In the genomic region with DNA sequence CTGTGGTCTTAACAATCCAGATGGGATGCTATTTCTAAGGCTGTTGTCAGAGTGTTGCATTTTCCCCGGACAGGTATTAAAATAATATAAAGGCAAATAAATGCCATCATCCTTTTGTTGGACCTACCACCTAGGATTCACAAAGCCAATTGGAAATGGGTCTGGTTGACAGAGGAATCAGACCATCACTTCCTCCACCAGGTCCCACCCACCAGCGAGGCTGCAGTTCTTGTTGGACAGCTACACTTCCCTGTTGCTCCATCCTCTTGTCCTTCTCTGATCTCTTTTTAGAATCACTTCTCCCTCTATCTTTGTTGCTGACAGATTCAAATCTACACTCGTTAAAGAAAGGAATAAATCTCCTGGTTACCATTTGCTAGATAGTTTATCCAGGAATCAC, we compare ENCODE assay signal across 9 cellular contexts. TPM values are rescaled to one million over a fixed set of nuclear protein-coding genes. Genes with fewer than 3 reads are reported as not detected.
A peak's percentile ranks its signal among the peaks of the same experiment; 100 is the strongest.
DNase-seq lines count a peak whose midpoint lies in the region; ATAC-seq and TF ChIP-seq lines count a peak whose summit lies in the region.
"Had no signal": no experiment of that assay in that cellular context is flagged by ENCODE, and none has a peak within 500 bp of the region (broad histone marks: within the 10 kb centered on the region; RNA-seq: fewer than 3 reads in every experiment).

No MANE protein-coding gene starts in this region.

- peak; percentile 16 for DNase-seq in DMS79 (lab: John Stamatoyannopoulos, UW)
- DNase-seq in LHCN-M2 (ENCODE audit: low read depth) = peak; percentile 71
- DNase-seq in activated T-helper 2 cell treated with anti-CD3 and anti-CD28 coated beads, Interferon-gamma antibody, Interleukin-2, Interleukin-4, amounts not matched to agents 10 μg/mL and 5 μg/mL and 100 μg/mL, durations not matched to agents 14 hours and 24 hours and 36 hours (ENCODE audit: low spot score) = no peak
- DNase-seq in myocyte (ENCODE audit: low read depth) = peak; percentile 74
- no peak for DNase-seq in omental fat pad (ENCODE audit: low spot score)
- DNase-seq in stimulated activated CD4-positive, alpha-beta T cell treated with anti-CD3 and anti-CD28 coated beads, Interleukin-4, amount 100 ng/mL, for 4 hours = no peak
- no peak for DNase-seq in NCI-H1105 treated with DMSO at 0.1 percent for 48 hours (lab: John Stamatoyannopoulos, UW)

- H3K9me3 Mint-ChIP-seq in activated T-helper 2 cell treated with anti-CD3 and anti-CD28 coated beads, Interferon-gamma antibody, Interleukin-2, Interleukin-4, amounts not matched to agents 10 μg/mL and 5 μg/mL and 100 μg/mL, durations not matched to agents 14 hours and 24 hours and 36 hours = no peaks in the 10 kb centered on the region

- peaks cover 12% of the 10 kb centered on the region for H3K36me3 Mint-ChIP-seq in activated T-helper 2 cell treated with anti-CD3 and anti-CD28 coated beads, Interferon-gamma antibody, Interleukin-2, Interleukin-4, amounts not matched to agents 10 μg/mL and 5 μg/mL and 100 μg/mL, durations not matched to agents 14 hours and 24 hours and 36 hours (ENCODE audit: low read depth)

- peaks cover 50% of the 10 kb centered on the region for H3K4me1 Mint-ChIP-seq in activated T-helper 2 cell treated with anti-CD3 and anti-CD28 coated beads, Interferon-gamma antibody, Interleukin-2, Interleukin-4, amounts not matched to agents 10 μg/mL and 5 μg/mL and 100 μg/mL, durations not matched to agents 14 hours and 24 hours and 36 hours (ENCODE audit: low read depth)

- no peak for ATAC-seq in omental fat pad (ENCODE audit: low FRiP score)
- no peak for ATAC-seq in HG03439 (IDR thresholded peaks at IDR 0.05; ENCODE audit: unreplicated experiment)
- ATAC-seq: left colon had no signal

- intact Hi-C loops in activated T-helper 2 cell treated with anti-CD3 and anti-CD28 coated beads, Interferon-gamma antibody, Interleukin-2, Interleukin-4, amounts not matched to agents 10 μg/mL and 5 μg/mL and 100 μg/mL, durations not matched to agents 14 hours and 24 hours and 36 hours (cut with micrococcal nuclease) = loop anchor here (5.0 to 10.0 kb wide), 2 partner anchors 39 to 48 kb away; no protein-coding TSS in a partner anchor

- TF ChIP-seq CTCF in omental fat pad (IDR thresholded peaks at IDR 0.05) = no peak

- H3K27ac Mint-ChIP-seq in activated T-helper 2 cell treated with anti-CD3 and anti-CD28 coated beads, Interferon-gamma antibody, Interleukin-2, Interleukin-4, amounts not matched to agents 10 μg/mL and 5 μg/mL and 100 μg/mL, durations not matched to agents 14 hours and 24 hours and 36 hours = peak overlapping the region; percentile 64

- H3K27me3 Mint-ChIP-seq in activated T-helper 2 cell treated with anti-CD3 and anti-CD28 coated beads, Interferon-gamma antibody, Interleukin-2, Interleukin-4, amounts not matched to agents 10 μg/mL and 5 μg/mL and 100 μg/mL, durations not matched to agents 14 hours and 24 hours and 36 hours (ENCODE audit: low read depth) = no peaks in the 10 kb centered on the region

- peak overlapping the region; percentile 92 for H3K4me3 Mint-ChIP-seq in activated T-helper 2 cell treated with anti-CD3 and anti-CD28 coated beads, Interferon-gamma antibody, Interleukin-2, Interleukin-4, amounts not matched to agents 10 μg/mL and 5 μg/mL and 100 μg/mL, durations not matched to agents 14 hours and 24 hours and 36 hours (ENCODE audit: low read depth)

RNA-seq across cellular contexts. Expression of gene TMEM169, which starts 1.1 kb away (rescaled TPM):
- 4.6 and 5.1 TPM in 2 replicates for total RNA-seq in LHCN-M2 (2014; rRNA removed)
- 5.3 TPM for polyA plus RNA-seq in LHCN-M2 (2012)
- 1.3 and 1.6 TPM in 2 replicates for total RNA-seq in activated T-helper 2 cell treated with anti-CD3 and anti-CD28 coated beads, Interferon-gamma antibody, Interleukin-2, Interleukin-4, amounts not matched to agents 10 μg/mL and 5 μg/mL and 100 μg/mL, durations not matched to agents 14 hours and 24 hours and 36 hours
- total RNA-seq in myocyte = 13.8 and 19.4 TPM in 2 replicates
- polyA plus RNA-seq in myocyte (2012) = 11.9 TPM
- total RNA-seq in omental fat pad = 1 to 10 TPM in 1 of 4 donors, under 1 TPM in 3; 0.36 to 1.6 (median 0.70) TPM

RNA-seq across cellular contexts. Expression of gene PECR, which starts 1.2 kb away (rescaled TPM):
- total RNA-seq in LHCN-M2 (2014; rRNA removed) (9.2 and 12.0 TPM in 2 replicates), myocyte (12.3 and 13.7 TPM in 2 replicates), omental fat pad (10 to 100 TPM; 18.5 to 57.9 (median 24.2) TPM)
- 10.8 TPM for polyA plus RNA-seq in LHCN-M2 (2012)
- 11.5 and 15.2 TPM in 2 replicates for total RNA-seq in activated T-helper 2 cell treated with anti-CD3 and anti-CD28 coated beads, Interferon-gamma antibody, Interleukin-2, Interleukin-4, amounts not matched to agents 10 μg/mL and 5 μg/mL and 100 μg/mL, durations not matched to agents 14 hours and 24 hours and 36 hours
- polyA plus RNA-seq in myocyte (2012) = 11.1 TPM

RNA-seq across cellular contexts. Expression of gene XRCC5, which starts 26.3 kb away (rescaled TPM):
- 374 and 398 TPM in 2 replicates for total RNA-seq in LHCN-M2 (2014; rRNA removed)
- polyA plus RNA-seq in LHCN-M2 (2012) = 169 TPM
- 452 and 492 TPM in 2 replicates for total RNA-seq in activated T-helper 2 cell treated with anti-CD3 and anti-CD28 coated beads, Interferon-gamma antibody, Interleukin-2, Interleukin-4, amounts not matched to agents 10 μg/mL and 5 μg/mL and 100 μg/mL, durations not matched to agents 14 hours and 24 hours and 36 hours
- 278 and 290 TPM in 2 replicates for total RNA-seq in myocyte
- polyA plus RNA-seq in myocyte (2012) = 111 TPM
- total RNA-seq in omental fat pad = 100 to 1,000 TPM; 112 to 153 (median 143) TPM

Comparison
In these comparisons a context has a peak if more than half of its experiments do, and no peak if none do; other contexts are left out.
1. DNase-seq: peak in DMS79 (single experiment), LHCN-M2 (single experiment) and myocyte (single experiment); none in activated T-helper 2 cell treated with anti-CD3 and anti-CD28 coated beads, Interferon-gamma antibody, Interleukin-2, Interleukin-4, amounts not matched to agents 10 μg/mL and 5 μg/mL and 100 μg/mL, durations not matched to agents 14 hours and 24 hours and 36 hours (single experiment), omental fat pad (single experiment), stimulated activated CD4-positive, alpha-beta T cell treated with anti-CD3 and anti-CD28 coated beads, Interleukin-4, amount 100 ng/mL, for 4 hours (0 of 2) and NCI-H1105 treated with DMSO at 0.1 percent for 48 hours (single experiment).